ENCODE assay signal across 20 cellular contexts in the genomic region with DNA sequence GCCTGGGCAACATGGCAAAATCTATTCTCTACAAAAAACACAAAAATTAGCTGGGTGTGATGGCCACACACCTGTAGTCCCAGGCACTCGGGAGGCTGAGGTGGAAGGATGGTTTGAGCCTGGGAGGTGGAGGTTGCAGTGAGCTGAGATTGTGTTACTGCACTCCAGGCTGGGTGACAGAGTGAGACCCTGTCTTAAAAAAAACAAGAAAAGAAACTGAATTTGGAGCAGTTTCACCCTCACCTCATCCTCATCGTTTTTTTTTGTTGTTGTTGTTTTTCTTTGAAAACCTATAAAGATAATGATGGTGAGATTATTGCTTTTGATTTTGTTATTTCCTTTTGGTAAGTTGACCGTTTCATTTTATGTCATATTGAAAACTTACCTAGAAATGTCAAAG.
"Had no signal": no experiment of that assay in that cellular context is flagged by ENCODE, and none has a peak within 500 bp of the region (broad histone marks: within the 10 kb centered on the region; RNA-seq: fewer than 3 reads in every experiment).

No MANE protein-coding gene starts in this region.

- DNase-seq: activated CD4-positive, alpha-beta T cell treated with anti-CD3 and anti-CD28 coated beads, Interleukin-2, amount 50 U/mL, for 1 hour; activated CD4-positive, CD25-positive, alpha-beta regulatory T cell treated with anti-CD3 and anti-CD28 coated beads, Interleukin-2, amount 50 U/mL, for 72 hours; activated gamma-delta T cell; activated naive CD4-positive, alpha-beta T cell treated with anti-CD3 and anti-CD28 coated beads, Interleukin-2, amount 50 U/mL, for 16 hours; activated T-cell treated with anti-CD3 and anti-CD28 coated beads, Interleukin-2, amount 50 U/mL, for 1 hour; amniotic stem cell; brain microvascular endothelial cell; dorsolateral prefrontal cortex; effector memory CD4-positive, alpha-beta T cell; glutamatergic neuron; left ventricle myocardium inferior; right lobe of liver; stimulated activated CD4-positive, alpha-beta T cell treated with anti-CD3 and anti-CD28 coated beads, Interleukin-2, amount 100 ng/mL, for 48 hours; stimulated activated naive CD4-positive, alpha-beta T cell treated with Interleukin-2 at 50 U/mL for 16 hours; T1000 had no signal

- H3K36me3 ChIP-seq: brain microvascular endothelial cell, left ventricle myocardium inferior, neutrophil, right lobe of liver, tibial nerve had no signal

- H3K27me3 ChIP-seq: brain microvascular endothelial cell, dorsolateral prefrontal cortex, neutrophil, right lobe of liver, tibial nerve had no signal

- H3K4me1 ChIP-seq: left ventricle myocardium inferior, right lobe of liver, tibial nerve had no signal

- H3K27ac Mint-ChIP-seq: activated T-helper 1 cell treated with anti-CD3 and anti-CD28 coated beads, Interleukin-12 subunit alpha, Interleukin-12 subunit beta, Interleukin-2, Interleukin-4 antibody, amounts not matched to agents 30 ng/mL and 10 ng/mL and 1 ng/mL, durations not matched to agents 14 hours and 24 hours and 36 hours; nephron had no signal

- H3K9me3 ChIP-seq: left ventricle myocardium inferior, neutrophil, right lobe of liver, tibial nerve had no signal

- H3K4me3 Mint-ChIP-seq: activated T-helper 1 cell treated with anti-CD3 and anti-CD28 coated beads, Interleukin-12 subunit alpha, Interleukin-12 subunit beta, Interleukin-2, Interleukin-4 antibody, amounts not matched to agents 30 ng/mL and 10 ng/mL and 1 ng/mL, durations not matched to agents 14 hours and 24 hours and 36 hours; nephron had no signal

- H3K4me3 ChIP-seq: coronary artery, dorsolateral prefrontal cortex, left ventricle myocardium inferior, right lobe of liver, tibial nerve had no signal

- H3K9me3 Mint-ChIP-seq: activated T-helper 1 cell treated with anti-CD3 and anti-CD28 coated beads, Interleukin-12 subunit alpha, Interleukin-12 subunit beta, Interleukin-2, Interleukin-4 antibody, amounts not matched to agents 30 ng/mL and 10 ng/mL and 1 ng/mL, durations not matched to agents 14 hours and 24 hours and 36 hours; nephron had no signal

- H3K27ac ChIP-seq: brain microvascular endothelial cell, coronary artery, dorsolateral prefrontal cortex, left ventricle myocardium inferior, neutrophil, right lobe of liver, tibial nerve had no signal
